In genomic region chr16:88315543-88316105, GRCh38 we compare ENCODE assay signal across 1 cellular context.
TF ChIP-seq lines count a peak whose summit lies in the region.

No MANE protein-coding gene starts in this region.

TF ChIP-seq in K562, 482 proteins besides CTCF, POLR2A, EP300 and RAD21 (continued from another document and continues in another):
- no peak for TF ChIP-seq TCF15 (CRISPR knock-in tag; IDR thresholded peaks at IDR 0.05)
- TF ChIP-seq HNRNPLL (IDR thresholded peaks at IDR 0.05; ENCODE audit: low read depth, low read length, poor library complexity, severe bottlenecking) = no peak
- TF ChIP-seq MXD1 (CRISPR knock-in tag; IDR thresholded peaks at IDR 0.05; ENCODE audit: borderline replicate concordance, poor library complexity, severe bottlenecking) = no peak
- no peak for TF ChIP-seq CBX5 (IDR thresholded peaks at IDR 0.05; ENCODE audit: borderline replicate concordance, low read depth)
- no peak for TF ChIP-seq ZNF518B (CRISPR knock-in tag; IDR thresholded peaks at IDR 0.05)
- TF ChIP-seq FOSL1 (tag; conservative IDR thresholded peaks at IDR 0.05) = peak; percentile 89
- no peak for TF ChIP-seq NONO (IDR thresholded peaks at IDR 0.05; ENCODE audit: low read depth in 2 of 2, low read length in 1 of 2)
- no peak for TF ChIP-seq CLOCK (CRISPR knock-in tag; IDR thresholded peaks at IDR 0.05; ENCODE audit: borderline replicate concordance)
- no peak for TF ChIP-seq TCF3 (CRISPR knock-in tag; IDR thresholded peaks at IDR 0.05)
- no peak for TF ChIP-seq SAP30 (IDR thresholded peaks at IDR 0.05; ENCODE audit: borderline replicate concordance, insufficient read depth, low read depth, low read length, poor library complexity, severe bottlenecking)
- TF ChIP-seq ZBTB11 (CRISPR knock-in tag; IDR thresholded peaks at IDR 0.05) = peak in 1 of 3 experiments; percentile 39; a peak in 1 of 6 replicates
- no peak for TF ChIP-seq IRF2 (CRISPR knock-in tag; IDR thresholded peaks at IDR 0.05)
- TF ChIP-seq THAP12 (CRISPR knock-in tag; IDR thresholded peaks at IDR 0.05) = no peak
- TF ChIP-seq GTF2F1 (IDR thresholded peaks at IDR 0.05; ENCODE audit: low read depth, low read length) = no peak
- TF ChIP-seq ETS2 (tag; IDR thresholded peaks at IDR 0.05; ENCODE audit: borderline replicate concordance, poor library complexity, severe bottlenecking) = no peak
- TF ChIP-seq NRF1 (conservative IDR thresholded peaks at IDR 0.05 in 1 of 2, IDR thresholded peaks at IDR 0.05 in 1 of 2) = peak; percentile 37 to 52; a peak in 3 of 4 replicates
- no peak for TF ChIP-seq SMARCA5 (IDR thresholded peaks at IDR 0.05)
- peak; percentile 42; the same call in 1 of the 2 replicates for TF ChIP-seq CTBP1 (IDR thresholded peaks at IDR 0.05; ENCODE audit: borderline replicate concordance)
- no peak for TF ChIP-seq ARID4B (CRISPR knock-in tag; IDR thresholded peaks at IDR 0.05)
- TF ChIP-seq NFE2 (IDR thresholded peaks at IDR 0.05; ENCODE audit: low read depth) = peak; percentile 76; the same call in 1 of the 2 replicates
- peak; percentile 85 for TF ChIP-seq TFAP4 (CRISPR knock-in tag; IDR thresholded peaks at IDR 0.05; ENCODE audit: borderline replicate concordance)
- no peak for TF ChIP-seq TAF9B (IDR thresholded peaks at IDR 0.05; ENCODE audit: partially characterized antibody)
- no peak for TF ChIP-seq ZNF23 (CRISPR knock-in tag; IDR thresholded peaks at IDR 0.05)
- TF ChIP-seq NR2C1 (IDR thresholded peaks at IDR 0.05) = no peak
- peak; percentile 48; the same call in 1 of the 2 replicates for TF ChIP-seq NR2C1 (tag; IDR thresholded peaks at IDR 0.05)
- TF ChIP-seq ELF1 (tag; IDR thresholded peaks at IDR 0.05) = peak; percentile 56; the same call in 1 of the 2 replicates
- TF ChIP-seq RERE (CRISPR knock-in tag; IDR thresholded peaks at IDR 0.05; ENCODE audit: borderline replicate concordance) = no peak
